Comparison of ENCODE assay signal across 1 cellular context in the genomic region with DNA sequence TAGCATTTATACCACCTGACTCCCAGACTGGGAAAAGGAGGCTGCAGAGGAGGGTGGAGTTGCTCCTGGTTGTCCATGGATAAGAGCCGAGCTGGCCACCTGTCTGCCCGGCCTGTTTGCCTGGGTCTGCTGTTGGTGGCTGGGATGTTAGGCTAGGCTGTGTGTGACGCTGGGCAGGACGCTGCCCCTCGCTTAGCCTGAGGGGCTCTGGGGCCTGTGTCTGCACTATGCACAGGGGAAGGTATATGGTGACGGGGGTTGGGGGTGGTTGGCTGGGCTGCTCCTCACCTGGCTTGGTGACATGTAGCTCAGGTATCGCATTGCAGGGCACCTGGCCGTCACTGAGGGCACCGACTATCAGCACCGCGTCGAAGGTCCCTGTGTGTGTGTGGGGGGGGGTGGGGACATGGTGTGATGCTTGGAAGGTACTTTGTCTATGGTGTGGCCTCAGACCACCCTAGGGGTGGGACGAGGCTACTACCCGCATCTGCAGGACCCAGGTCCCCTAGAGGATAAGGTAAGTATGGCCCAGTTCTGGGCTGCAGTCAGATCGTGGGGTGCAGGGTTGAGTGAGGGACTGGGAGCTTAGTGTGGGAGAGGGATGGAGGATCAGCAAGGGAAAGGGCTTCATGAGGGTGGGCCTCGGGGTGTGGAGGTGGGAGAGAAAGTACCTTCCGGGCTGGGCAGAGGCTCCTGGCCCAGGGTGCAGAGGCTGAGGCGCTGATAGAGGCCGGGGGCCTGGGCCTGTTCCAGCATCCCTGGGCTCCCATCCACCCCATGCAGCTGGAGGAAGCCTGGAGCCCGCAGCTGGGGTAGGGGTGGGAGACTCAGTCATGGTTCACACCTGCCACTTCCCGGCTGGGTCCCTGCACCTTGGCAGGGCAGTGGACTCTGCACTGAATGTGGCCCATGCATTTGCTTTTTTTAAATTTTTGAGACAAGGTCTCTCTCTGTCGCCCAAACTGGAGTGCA.
TF ChIP-seq lines count a peak whose summit lies in the region.

No MANE protein-coding gene starts in this region.

TF ChIP-seq in WTC11, 78 proteins besides CTCF, POLR2A, EP300 and RAD21 (continued from another document):
- TF ChIP-seq, protein P1, sequence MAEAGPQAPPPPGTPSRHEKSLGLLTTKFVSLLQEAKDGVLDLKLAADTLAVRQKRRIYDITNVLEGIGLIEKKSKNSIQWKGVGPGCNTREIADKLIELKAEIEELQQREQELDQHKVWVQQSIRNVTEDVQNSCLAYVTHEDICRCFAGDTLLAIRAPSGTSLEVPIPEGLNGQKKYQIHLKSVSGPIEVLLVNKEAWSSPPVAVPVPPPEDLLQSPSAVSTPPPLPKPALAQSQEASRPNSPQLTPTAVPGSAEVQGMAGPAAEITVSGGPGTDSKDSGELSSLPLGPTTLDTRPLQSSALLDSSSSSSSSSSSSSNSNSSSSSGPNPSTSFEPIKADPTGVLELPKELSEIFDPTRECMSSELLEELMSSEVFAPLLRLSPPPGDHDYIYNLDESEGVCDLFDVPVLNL (CRISPR knock-in tag; IDR thresholded peaks at IDR 0.05; ENCODE audit: borderline replicate concordance, low read depth): no peak
- TF ChIP-seq CREB1 (CRISPR knock-in tag; IDR thresholded peaks at IDR 0.05): no peak
- TF ChIP-seq, protein P2, sequence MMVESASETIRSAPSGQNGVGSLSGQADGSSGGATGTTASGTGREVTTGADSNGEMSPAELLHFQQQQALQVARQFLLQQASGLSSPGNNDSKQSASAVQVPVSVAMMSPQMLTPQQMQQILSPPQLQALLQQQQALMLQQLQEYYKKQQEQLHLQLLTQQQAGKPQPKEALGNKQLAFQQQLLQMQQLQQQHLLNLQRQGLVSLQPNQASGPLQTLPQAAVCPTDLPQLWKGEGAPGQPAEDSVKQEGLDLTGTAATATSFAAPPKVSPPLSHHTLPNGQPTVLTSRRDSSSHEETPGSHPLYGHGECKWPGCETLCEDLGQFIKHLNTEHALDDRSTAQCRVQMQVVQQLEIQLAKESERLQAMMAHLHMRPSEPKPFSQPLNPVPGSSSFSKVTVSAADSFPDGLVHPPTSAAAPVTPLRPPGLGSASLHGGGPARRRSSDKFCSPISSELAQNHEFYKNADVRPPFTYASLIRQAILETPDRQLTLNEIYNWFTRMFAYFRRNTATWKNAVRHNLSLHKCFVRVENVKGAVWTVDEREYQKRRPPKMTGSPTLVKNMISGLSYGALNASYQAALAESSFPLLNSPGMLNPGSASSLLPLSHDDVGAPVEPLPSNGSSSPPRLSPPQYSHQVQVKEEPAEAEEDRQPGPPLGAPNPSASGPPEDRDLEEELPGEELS (CRISPR knock-in tag; IDR thresholded peaks at IDR 0.05): no peak
